Comparison of ENCODE assay signal across 1 cellular context in the genomic region with DNA sequence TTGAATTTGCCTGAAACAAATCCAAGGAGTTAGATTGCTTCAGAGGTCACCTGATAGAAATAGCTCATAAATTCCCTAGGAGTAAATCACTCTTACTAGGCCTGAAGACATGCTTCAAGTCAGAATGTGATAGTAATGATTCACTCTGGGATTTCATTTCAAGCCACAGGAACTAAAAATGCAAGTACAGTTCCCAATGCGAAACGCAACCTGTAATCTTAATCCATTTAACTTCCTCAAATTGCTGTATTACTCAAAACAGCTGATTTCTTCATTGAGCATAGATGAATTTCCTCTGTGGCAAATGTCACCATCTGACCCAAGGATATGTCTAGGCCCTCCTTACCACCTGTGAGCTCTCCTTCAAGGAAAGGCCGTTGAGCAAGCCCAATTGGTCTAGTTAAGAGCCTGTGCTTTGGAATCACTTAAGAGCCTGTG.
A peak's percentile ranks its signal among the peaks of the same experiment; 100 is the strongest.
TF ChIP-seq lines count a peak whose summit lies in the region.

No MANE protein-coding gene starts in this region.

TF ChIP-seq in GM12878, 131 proteins besides CTCF, POLR2A, EP300 and RAD21 (continued from another document):
- TF ChIP-seq, protein P1, sequence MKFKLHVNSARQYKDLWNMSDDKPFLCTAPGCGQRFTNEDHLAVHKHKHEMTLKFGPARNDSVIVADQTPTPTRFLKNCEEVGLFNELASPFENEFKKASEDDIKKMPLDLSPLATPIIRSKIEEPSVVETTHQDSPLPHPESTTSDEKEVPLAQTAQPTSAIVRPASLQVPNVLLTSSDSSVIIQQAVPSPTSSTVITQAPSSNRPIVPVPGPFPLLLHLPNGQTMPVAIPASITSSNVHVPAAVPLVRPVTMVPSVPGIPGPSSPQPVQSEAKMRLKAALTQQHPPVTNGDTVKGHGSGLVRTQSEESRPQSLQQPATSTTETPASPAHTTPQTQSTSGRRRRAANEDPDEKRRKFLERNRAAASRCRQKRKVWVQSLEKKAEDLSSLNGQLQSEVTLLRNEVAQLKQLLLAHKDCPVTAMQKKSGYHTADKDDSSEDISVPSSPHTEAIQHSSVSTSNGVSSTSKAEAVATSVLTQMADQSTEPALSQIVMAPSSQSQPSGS (IDR thresholded peaks at IDR 0.05; ENCODE audit: low read length), result peak; percentile 97
- TF ChIP-seq MEF2A (IDR thresholded peaks at IDR 0.05; ENCODE audit: insufficient read depth, low read depth, low read length) (peak; percentile 88), SREBF1 (IDR thresholded peaks at IDR 0.05; ENCODE audit: low read length) (no peak), HDAC6 (IDR thresholded peaks at IDR 0.05; ENCODE audit: unreplicated experiment) (no peak), POU2F2 (IDR thresholded peaks at IDR 0.05; ENCODE audit: borderline replicate concordance, low read depth, low read length) (peak; percentile 81; the same call in 1 of the 3 replicates), NFYA (IDR thresholded peaks at IDR 0.05; ENCODE audit: borderline replicate concordance, low read depth, low read length) (no peak), ZNF274 (IDR thresholded peaks at IDR 0.05; ENCODE audit: insufficient read depth, insufficient read length) (no peak), CBFB (IDR thresholded peaks at IDR 0.05; ENCODE audit: low read depth) (peak; percentile 82), GATAD2B (conservative IDR thresholded peaks at IDR 0.05; ENCODE audit: low read depth) (peak; percentile 78), TARDBP (IDR thresholded peaks at IDR 0.05; ENCODE audit: borderline replicate concordance) (no peak), RFX5 (IDR thresholded peaks at IDR 0.05; ENCODE audit: low read depth, low read length) (no peak), MYC (IDR thresholded peaks at IDR 0.05; ENCODE audit: insufficient read depth, insufficient read length, insufficient replicate concordance, low read length, severe bottlenecking) (no peak), ZNF207 (IDR thresholded peaks at IDR 0.05; ENCODE audit: borderline replicate concordance) (no peak), PAX8 (IDR thresholded peaks at IDR 0.05) (no peak), CHD1 (IDR thresholded peaks at IDR 0.05; ENCODE audit: low read depth, low read length) (no peak), HDAC2 (IDR thresholded peaks at IDR 0.05) (no peak), STAT3 (IDR thresholded peaks at IDR 0.05; ENCODE audit: low read depth, low read length) (0 out of 2 replicates have a peak, but pooled peaks have one; percentile 50), GABPA (IDR thresholded peaks at IDR 0.05; ENCODE audit: low read depth) (peak; percentile 70), RAD51 (IDR thresholded peaks at IDR 0.05) (no peak), YBX1 (IDR thresholded peaks at IDR 0.05) (no peak), ZZZ3 (IDR thresholded peaks at IDR 0.05; ENCODE audit: control insufficient read depth, insufficient read length, low read depth) (no peak), YY1 (IDR thresholded peaks at IDR 0.05; ENCODE audit: low read depth, low read length) (no peak), ZNF24 (IDR thresholded peaks at IDR 0.05) (peak; percentile 94), BHLHE40 (IDR thresholded peaks at IDR 0.05; ENCODE audit: borderline replicate concordance in 1 of 2, low read depth in 2 of 2, low read length in 1 of 2) (peak; percentile 84 to 86), ZNF622 (IDR thresholded peaks at IDR 0.05) (no peak), CBX5 (IDR thresholded peaks at IDR 0.05; ENCODE audit: low read depth) (0 out of 2 replicates have a peak, but pooled peaks have one; percentile 45), TBL1XR1 (IDR thresholded peaks at IDR 0.05; ENCODE audit: low read depth, low read length) (peak; percentile 89; the same call in 1 of the 2 replicates)
- TF ChIP-seq, protein P2, sequence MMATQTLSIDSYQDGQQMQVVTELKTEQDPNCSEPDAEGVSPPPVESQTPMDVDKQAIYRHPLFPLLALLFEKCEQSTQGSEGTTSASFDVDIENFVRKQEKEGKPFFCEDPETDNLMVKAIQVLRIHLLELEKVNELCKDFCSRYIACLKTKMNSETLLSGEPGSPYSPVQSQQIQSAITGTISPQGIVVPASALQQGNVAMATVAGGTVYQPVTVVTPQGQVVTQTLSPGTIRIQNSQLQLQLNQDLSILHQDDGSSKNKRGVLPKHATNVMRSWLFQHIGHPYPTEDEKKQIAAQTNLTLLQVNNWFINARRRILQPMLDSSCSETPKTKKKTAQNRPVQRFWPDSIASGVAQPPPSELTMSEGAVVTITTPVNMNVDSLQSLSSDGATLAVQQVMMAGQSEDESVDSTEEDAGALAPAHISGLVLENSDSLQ (IDR thresholded peaks at IDR 0.05), result no peak
- TF ChIP-seq, protein P3, sequence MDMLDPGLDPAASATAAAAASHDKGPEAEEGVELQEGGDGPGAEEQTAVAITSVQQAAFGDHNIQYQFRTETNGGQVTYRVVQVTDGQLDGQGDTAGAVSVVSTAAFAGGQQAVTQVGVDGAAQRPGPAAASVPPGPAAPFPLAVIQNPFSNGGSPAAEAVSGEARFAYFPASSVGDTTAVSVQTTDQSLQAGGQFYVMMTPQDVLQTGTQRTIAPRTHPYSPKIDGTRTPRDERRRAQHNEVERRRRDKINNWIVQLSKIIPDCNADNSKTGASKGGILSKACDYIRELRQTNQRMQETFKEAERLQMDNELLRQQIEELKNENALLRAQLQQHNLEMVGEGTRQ (IDR thresholded peaks at IDR 0.05; ENCODE audit: borderline replicate concordance, low read depth, low read length), result no peak
- TF ChIP-seq, protein P4, sequence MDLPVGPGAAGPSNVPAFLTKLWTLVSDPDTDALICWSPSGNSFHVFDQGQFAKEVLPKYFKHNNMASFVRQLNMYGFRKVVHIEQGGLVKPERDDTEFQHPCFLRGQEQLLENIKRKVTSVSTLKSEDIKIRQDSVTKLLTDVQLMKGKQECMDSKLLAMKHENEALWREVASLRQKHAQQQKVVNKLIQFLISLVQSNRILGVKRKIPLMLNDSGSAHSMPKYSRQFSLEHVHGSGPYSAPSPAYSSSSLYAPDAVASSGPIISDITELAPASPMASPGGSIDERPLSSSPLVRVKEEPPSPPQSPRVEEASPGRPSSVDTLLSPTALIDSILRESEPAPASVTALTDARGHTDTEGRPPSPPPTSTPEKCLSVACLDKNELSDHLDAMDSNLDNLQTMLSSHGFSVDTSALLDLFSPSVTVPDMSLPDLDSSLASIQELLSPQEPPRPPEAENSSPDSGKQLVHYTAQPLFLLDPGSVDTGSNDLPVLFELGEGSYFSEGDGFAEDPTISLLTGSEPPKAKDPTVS (IDR thresholded peaks at IDR 0.05; ENCODE audit: low read depth, low read length), result no peak
- TF ChIP-seq, protein P5, sequence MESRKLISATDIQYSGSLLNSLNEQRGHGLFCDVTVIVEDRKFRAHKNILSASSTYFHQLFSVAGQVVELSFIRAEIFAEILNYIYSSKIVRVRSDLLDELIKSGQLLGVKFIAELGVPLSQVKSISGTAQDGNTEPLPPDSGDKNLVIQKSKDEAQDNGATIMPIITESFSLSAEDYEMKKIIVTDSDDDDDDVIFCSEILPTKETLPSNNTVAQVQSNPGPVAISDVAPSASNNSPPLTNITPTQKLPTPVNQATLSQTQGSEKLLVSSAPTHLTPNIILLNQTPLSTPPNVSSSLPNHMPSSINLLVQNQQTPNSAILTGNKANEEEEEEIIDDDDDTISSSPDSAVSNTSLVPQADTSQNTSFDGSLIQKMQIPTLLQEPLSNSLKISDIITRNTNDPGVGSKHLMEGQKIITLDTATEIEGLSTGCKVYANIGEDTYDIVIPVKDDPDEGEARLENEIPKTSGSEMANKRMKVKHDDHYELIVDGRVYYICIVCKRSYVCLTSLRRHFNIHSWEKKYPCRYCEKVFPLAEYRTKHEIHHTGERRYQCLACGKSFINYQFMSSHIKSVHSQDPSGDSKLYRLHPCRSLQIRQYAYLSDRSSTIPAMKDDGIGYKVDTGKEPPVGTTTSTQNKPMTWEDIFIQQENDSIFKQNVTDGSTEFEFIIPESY (IDR thresholded peaks at IDR 0.05), result no peak
- TF ChIP-seq, protein P6, sequence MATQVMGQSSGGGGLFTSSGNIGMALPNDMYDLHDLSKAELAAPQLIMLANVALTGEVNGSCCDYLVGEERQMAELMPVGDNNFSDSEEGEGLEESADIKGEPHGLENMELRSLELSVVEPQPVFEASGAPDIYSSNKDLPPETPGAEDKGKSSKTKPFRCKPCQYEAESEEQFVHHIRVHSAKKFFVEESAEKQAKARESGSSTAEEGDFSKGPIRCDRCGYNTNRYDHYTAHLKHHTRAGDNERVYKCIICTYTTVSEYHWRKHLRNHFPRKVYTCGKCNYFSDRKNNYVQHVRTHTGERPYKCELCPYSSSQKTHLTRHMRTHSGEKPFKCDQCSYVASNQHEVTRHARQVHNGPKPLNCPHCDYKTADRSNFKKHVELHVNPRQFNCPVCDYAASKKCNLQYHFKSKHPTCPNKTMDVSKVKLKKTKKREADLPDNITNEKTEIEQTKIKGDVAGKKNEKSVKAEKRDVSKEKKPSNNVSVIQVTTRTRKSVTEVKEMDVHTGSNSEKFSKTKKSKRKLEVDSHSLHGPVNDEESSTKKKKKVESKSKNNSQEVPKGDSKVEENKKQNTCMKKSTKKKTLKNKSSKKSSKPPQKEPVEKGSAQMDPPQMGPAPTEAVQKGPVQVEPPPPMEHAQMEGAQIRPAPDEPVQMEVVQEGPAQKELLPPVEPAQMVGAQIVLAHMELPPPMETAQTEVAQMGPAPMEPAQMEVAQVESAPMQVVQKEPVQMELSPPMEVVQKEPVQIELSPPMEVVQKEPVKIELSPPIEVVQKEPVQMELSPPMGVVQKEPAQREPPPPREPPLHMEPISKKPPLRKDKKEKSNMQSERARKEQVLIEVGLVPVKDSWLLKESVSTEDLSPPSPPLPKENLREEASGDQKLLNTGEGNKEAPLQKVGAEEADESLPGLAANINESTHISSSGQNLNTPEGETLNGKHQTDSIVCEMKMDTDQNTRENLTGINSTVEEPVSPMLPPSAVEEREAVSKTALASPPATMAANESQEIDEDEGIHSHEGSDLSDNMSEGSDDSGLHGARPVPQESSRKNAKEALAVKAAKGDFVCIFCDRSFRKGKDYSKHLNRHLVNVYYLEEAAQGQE (IDR thresholded peaks at IDR 0.05; ENCODE audit: low read depth, low read length), result no peak
- TF ChIP-seq, protein P7, sequence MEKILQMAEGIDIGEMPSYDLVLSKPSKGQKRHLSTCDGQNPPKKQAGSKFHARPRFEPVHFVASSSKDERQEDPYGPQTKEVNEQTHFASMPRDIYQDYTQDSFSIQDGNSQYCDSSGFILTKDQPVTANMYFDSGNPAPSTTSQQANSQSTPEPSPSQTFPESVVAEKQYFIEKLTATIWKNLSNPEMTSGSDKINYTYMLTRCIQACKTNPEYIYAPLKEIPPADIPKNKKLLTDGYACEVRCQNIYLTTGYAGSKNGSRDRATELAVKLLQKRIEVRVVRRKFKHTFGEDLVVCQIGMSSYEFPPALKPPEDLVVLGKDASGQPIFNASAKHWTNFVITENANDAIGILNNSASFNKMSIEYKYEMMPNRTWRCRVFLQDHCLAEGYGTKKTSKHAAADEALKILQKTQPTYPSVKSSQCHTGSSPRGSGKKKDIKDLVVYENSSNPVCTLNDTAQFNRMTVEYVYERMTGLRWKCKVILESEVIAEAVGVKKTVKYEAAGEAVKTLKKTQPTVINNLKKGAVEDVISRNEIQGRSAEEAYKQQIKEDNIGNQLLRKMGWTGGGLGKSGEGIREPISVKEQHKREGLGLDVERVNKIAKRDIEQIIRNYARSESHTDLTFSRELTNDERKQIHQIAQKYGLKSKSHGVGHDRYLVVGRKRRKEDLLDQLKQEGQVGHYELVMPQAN (conservative IDR thresholded peaks at IDR 0.05), result no peak
- TF ChIP-seq, protein P8, sequence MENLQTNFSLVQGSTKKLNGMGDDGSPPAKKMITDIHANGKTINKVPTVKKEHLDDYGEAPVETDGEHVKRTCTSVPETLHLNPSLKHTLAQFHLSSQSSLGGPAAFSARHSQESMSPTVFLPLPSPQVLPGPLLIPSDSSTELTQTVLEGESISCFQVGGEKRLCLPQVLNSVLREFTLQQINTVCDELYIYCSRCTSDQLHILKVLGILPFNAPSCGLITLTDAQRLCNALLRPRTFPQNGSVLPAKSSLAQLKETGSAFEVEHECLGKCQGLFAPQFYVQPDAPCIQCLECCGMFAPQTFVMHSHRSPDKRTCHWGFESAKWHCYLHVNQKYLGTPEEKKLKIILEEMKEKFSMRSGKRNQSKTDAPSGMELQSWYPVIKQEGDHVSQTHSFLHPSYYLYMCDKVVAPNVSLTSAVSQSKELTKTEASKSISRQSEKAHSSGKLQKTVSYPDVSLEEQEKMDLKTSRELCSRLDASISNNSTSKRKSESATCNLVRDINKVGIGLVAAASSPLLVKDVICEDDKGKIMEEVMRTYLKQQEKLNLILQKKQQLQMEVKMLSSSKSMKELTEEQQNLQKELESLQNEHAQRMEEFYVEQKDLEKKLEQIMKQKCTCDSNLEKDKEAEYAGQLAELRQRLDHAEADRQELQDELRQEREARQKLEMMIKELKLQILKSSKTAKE (IDR thresholded peaks at IDR 0.05; ENCODE audit: low read depth, poor library complexity, severe bottlenecking), result peak; percentile 88
